Comparison of ENCODE assay signal across 30 cellular contexts in genomic region chr3:2535206-2535605, GRCh38.
A peak's percentile ranks its signal among the peaks of the same experiment; 100 is the strongest.
DNase-seq lines count a peak whose midpoint lies in the region; ATAC-seq and TF ChIP-seq lines count a peak whose summit lies in the region.
"Had no signal": no experiment of that assay in that cellular context is flagged by ENCODE, and none has a peak within 500 bp of the region (broad histone marks: within the 10 kb centered on the region; RNA-seq: fewer than 3 reads in every experiment).

No MANE protein-coding gene starts in this region.

- ATAC-seq in GM18870 (IDR thresholded peaks at IDR 0.05; ENCODE audit: unreplicated experiment) = peak; percentile 56
- peak; percentile 48 for ATAC-seq in HG02798 (IDR thresholded peaks at IDR 0.05; ENCODE audit: poor library complexity, unreplicated experiment)
- peak; percentile 54 for ATAC-seq in HG03575 (IDR thresholded peaks at IDR 0.05; ENCODE audit: extremely low read depth, insufficient number of reproducible peaks, low FRiP score, unreplicated experiment)
- no peak for ATAC-seq in GM18498 (IDR thresholded peaks at IDR 0.05; ENCODE audit: unreplicated experiment)
- ATAC-seq: activated CD4-positive, alpha-beta T cell treated with anti-CD3 and anti-CD28 coated beads for 36 hours; heart left ventricle; HepG2; pancreas; stimulated activated naive CD8-positive, alpha-beta T cell treated with anti-CD3 and anti-CD28 coated beads, Interleukin-15, Interleukin-2, amounts not matched to agents 100 U/mL and 50 U/mL, for 24 hours had no signal

- no peak for TF ChIP-seq CTCF in GM06990 (IDR thresholded peaks at IDR 0.05; ENCODE audit: insufficient read depth, low read length, poor library complexity, severe bottlenecking)

- no peaks in the 10 kb centered on the region for H3K36me3 ChIP-seq in GM06990 (ENCODE audit: control insufficient read depth, insufficient read depth, low read length)
- H3K36me3 ChIP-seq: breast epithelium, heart left ventricle, pancreas had no signal

- DNase-seq in GM06990 (ENCODE audit: extremely low read depth, insufficient read length) (peak; percentile 35), DMS 273 (lab: John Stamatoyannopoulos, UW; ENCODE audit: unreplicated experiment) (no peak)
- DNase-seq in activated CD4-positive, alpha-beta T cell treated with anti-CD3 and anti-CD28 coated beads, Interleukin-2, amount 50 U/mL, for 1 hour = no peak
- no peak for DNase-seq in stimulated activated CD8-positive, alpha-beta memory T cell treated with anti-CD3 and anti-CD28 coated beads, Interleukin-4, amount 100 ng/mL, for 48 hours
- DNase-seq: activated CD4-positive, alpha-beta T cell treated with anti-CD3 and anti-CD28 coated beads for 36 hours; activated CD8-positive, alpha-beta memory T cell treated with anti-CD3 and anti-CD28 coated beads for 24 hours; activated naive CD8-positive, alpha-beta T cell treated with anti-CD3 and anti-CD28 coated beads for 36 hours; activated T-cell treated with anti-CD3 and anti-CD28 coated beads for 4 hours; anterior cingulate cortex; C1 segment of cervical spinal cord; COR-L47; foreskin melanocyte; H7; heart left ventricle; Kasumi-1; NCI-H1092; NCI-H1694 treated with DMSO at 0.1 percent for 48 hours; NCI-H446 treated with DMSO at 0.1 percent for 48 hours; pancreas; retina; stimulated activated naive CD8-positive, alpha-beta T cell treated with anti-CD3 and anti-CD28 coated beads, Interleukin-15, Interleukin-2, amounts not matched to agents 100 U/mL and 50 U/mL, for 24 hours; SW 1271; T-helper 9 cell had no signal

- peak overlapping the region; percentile 8; the same call in 1 of the 2 replicates for H3K4me3 ChIP-seq in GM06990 (replicated peaks; ENCODE audit: low read depth, low read length)
- H3K4me3 ChIP-seq: breast epithelium, heart left ventricle, pancreas, skin epidermis had no signal

- H3K27me3 ChIP-seq in GM06990 (replicated peaks; ENCODE audit: control insufficient read depth, insufficient read depth, low read length) = no peaks in the 10 kb centered on the region
- H3K27me3 ChIP-seq: breast epithelium, heart left ventricle, pancreas had no signal
